In genomic region chr1:109034382-109034781, GRCh38 we compare ENCODE assay signal across 20 cellular contexts. TPM values are rescaled to one million over a fixed set of nuclear protein-coding genes. Genes with fewer than 3 reads are reported as not detected.
DNase-seq lines count a peak whose midpoint lies in the region; ATAC-seq, FAIRE-seq and TF ChIP-seq lines count a peak whose summit lies in the region.
"Had no signal": no experiment of that assay in that cellular context is flagged by ENCODE, and none has a peak within 500 bp of the region (broad histone marks: within the 10 kb centered on the region; RNA-seq: fewer than 3 reads in every experiment).

No MANE protein-coding gene starts in this region.

- no peak overlapping the region for H3K9ac ChIP-seq in K562 (ENCODE audit: insufficient read depth in 1 of 2, low read depth in 2 of 2, low read length in 2 of 2)
- H3K9ac ChIP-seq: BLaER1 treated with 17β-estradiol and CSF1 and Interleukin-3, amounts not matched to agents 10 nM and 100 nM had no signal

- H3K27me3 ChIP-seq in K562 (ENCODE audit: control insufficient read depth in 2 of 2, insufficient read depth in 2 of 2, low read length in 2 of 2) = no peaks in the 10 kb centered on the region
- H3K27me3 ChIP-seq: BLaER1 treated with 17β-estradiol and CSF1 and Interleukin-3, amounts not matched to agents 10 nM and 100 nM had no signal

- in situ Hi-C loops in K562 (cut with MboI) = no loop called here

- H3K79me2 ChIP-seq in K562 (ENCODE audit: control insufficient read depth, insufficient read depth, low read length) = peaks cover under 1% of the 10 kb centered on the region; the same call in 2 of the 3 replicates

- H3K4me3 ChIP-seq in K562 = no peak overlapping the region
- H3K4me3 ChIP-seq: A549; BLaER1 treated with 17β-estradiol and CSF1 and Interleukin-3, amounts not matched to agents 10 nM and 100 nM had no signal

- H3K27ac ChIP-seq in K562 (ENCODE audit: extremely low read depth, low read depth, low read length) = no peak overlapping the region
- H3K27ac ChIP-seq: 22Rv1; A549; BLaER1 treated with 17β-estradiol and CSF1 and Interleukin-3, amounts not matched to agents 10 nM and 100 nM had no signal

- 73% methylated on average over 2 of the region's 2 CpGs for WGBS in K562 (ENCODE audit: insufficient coverage, low coverage, missing lambda C conversion rate)

- TF ChIP-seq POLR2A in K562 (conservative IDR thresholded peaks at IDR 0.05) = no peak

- H3K4me2 ChIP-seq in K562 (ENCODE audit: insufficient read depth, low read length) = no peak overlapping the region
- H3K4me2 ChIP-seq: A549; BLaER1 treated with 17β-estradiol and CSF1 and Interleukin-3, amounts not matched to agents 10 nM and 100 nM had no signal

- no peaks in the 10 kb centered on the region for H3K9me3 ChIP-seq in K562 (replicated peaks; ENCODE audit: control insufficient read depth, insufficient read depth, low read depth, low read length)
- H3K9me3 ChIP-seq: A549; BLaER1 treated with 17β-estradiol and CSF1 and Interleukin-3, amounts not matched to agents 10 nM and 100 nM had no signal

- ATAC-seq in K562 = peak; percentile 47
- ATAC-seq in GM19023 (IDR thresholded peaks at IDR 0.05; ENCODE audit: unreplicated experiment) = no peak
- no peak for ATAC-seq in GM19035 (IDR thresholded peaks at IDR 0.05; ENCODE audit: unreplicated experiment)
- ATAC-seq: A549; CD8-positive, alpha-beta T cell; HepG2 had no signal

- CTCF ChIA-PET in K562 (lab: Yijun Ruan, JAX; ENCODE audit: low intra/inter-chr PET ratio) = no interaction called here

- POLR2A ChIA-PET in K562 (lab: Yijun Ruan, JAX) = interaction anchor here (0.6 kb wide), 1 partner anchor 15 kb away, joined by 3 read pairs; no protein-coding TSS in a partner anchor

- no peak for FAIRE-seq in K562 (lab: Jason Lieb, UNC)
- FAIRE-seq: A549, H1, HepG2 had no signal

- peak overlapping the region; percentile 27 for H3K4me3 Mint-ChIP-seq in neural crest cell
- H3K4me3 Mint-ChIP-seq: B cell; CD8-positive, alpha-beta T cell; H9; IgD-negative memory B cell had no signal

- H3K4me1 ChIP-seq in K562 (replicated peaks in 1 of 2; ENCODE audit: control insufficient read depth in 2 of 2, insufficient read depth in 2 of 2, low read length in 2 of 2) = no peaks in the 10 kb centered on the region
- H3K4me1 ChIP-seq: A549 had no signal

- no peaks in the 10 kb centered on the region for H4K20me1 ChIP-seq in K562 (replicated peaks; ENCODE audit: control insufficient read depth, insufficient read depth, low read length)

- H3K9me3 Mint-ChIP-seq in neural crest cell = no peaks in the 10 kb centered on the region
- H3K9me3 Mint-ChIP-seq: CD8-positive, alpha-beta T cell; H9; IgD-negative memory B cell had no signal

- DNase-seq in NCI-H82 (lab: John Stamatoyannopoulos, UW) (peak; percentile 16), NCI-H82 treated with DMSO at 0.1 percent for 48 hours (lab: John Stamatoyannopoulos, UW; ENCODE audit: unreplicated experiment) (no peak), K562 (ENCODE audit: extremely low read depth in 1 of 4, low spot score in 3 of 4) (no peak), neural crest cell (ENCODE audit: low read depth, low spot score) (no peak), RPMI8226 (no peak)
- DNase-seq: Calu3; CD8-positive, alpha-beta T cell; DMS79 treated with DMSO at 0.1 percent for 48 hours; GF-D8; H9; KG1 had no signal

- TF ChIP-seq EP300 in K562 (IDR thresholded peaks at IDR 0.05; ENCODE audit: low read length) = no peak

- H2AFZ ChIP-seq in K562 (ENCODE audit: low read depth, low read length) = no peak overlapping the region

- H3K9me1 ChIP-seq in K562 (ENCODE audit: control insufficient read depth, insufficient read depth, low read length) = no peaks in the 10 kb centered on the region

- H3K4me1 Mint-ChIP-seq in neural crest cell = peaks cover 14% of the 10 kb centered on the region
- H3K4me1 Mint-ChIP-seq: B cell, H9 had no signal

- H3K36me3 Mint-ChIP-seq in neural crest cell (ENCODE audit: low read depth) = no peaks in the 10 kb centered on the region
- H3K36me3 Mint-ChIP-seq: CD8-positive, alpha-beta T cell had no signal

- intact Hi-C loops in K562 (cut with micrococcal nuclease) = no loop called here

- TF ChIP-seq RAD21 in K562 (CRISPR knock-in tag; conservative IDR thresholded peaks at IDR 0.05 in 1 of 2, IDR thresholded peaks at IDR 0.05 in 1 of 2) = no peak

- no peaks in the 10 kb centered on the region for H3K27me3 Mint-ChIP-seq in neural crest cell (ENCODE audit: low read depth)
- H3K27me3 Mint-ChIP-seq: B cell, IgD-negative memory B cell had no signal

- TF ChIP-seq CTCF in K562 (IDR thresholded peaks at IDR 0.05 in 2 of 3, conservative IDR thresholded peaks at IDR 0.05 in 1 of 3; ENCODE audit: insufficient read depth in 2 of 3, low read depth in 1 of 3, low read length in 3 of 3) (no peak), neural crest cell (conservative IDR thresholded peaks at IDR 0.05) (no peak)

- no peak overlapping the region for H3K27ac Mint-ChIP-seq in neural crest cell (ENCODE audit: unreplicated experiment)
- H3K27ac Mint-ChIP-seq: B cell; CD8-positive, alpha-beta T cell; H9 had no signal

- BruUV-seq in K562 (replicated peaks; lab: Mats Ljungman, UMichigan) = no TSS peak

- H3K36me3 ChIP-seq in K562 (ENCODE audit: control insufficient read depth, insufficient read depth, low read length) = no peaks in the 10 kb centered on the region

RNA-seq across cellular contexts. Expression of gene WDR47, which starts 7.5 kb away (rescaled TPM):
- 11.7 and 26.2 TPM in 2 replicates for total RNA-seq in K562 (2011; cell fraction: chromatin; rRNA removed; ENCODE audit: low replicate concordance)
- 6.7 and 9.2 TPM in 2 replicates for total RNA-seq in K562 (2011; cell fraction: nucleolus; rRNA removed)
- 8.9 and 9.0 TPM in 2 replicates for total RNA-seq in K562 (2011; cell fraction: nucleoplasm; rRNA removed)
- total RNA-seq in K562 (2014; rRNA removed) (3.5 and 3.8 TPM in 2 replicates), K562 (2014; rRNA removed; fragmentation: Illumina TruSeq; extraction: Trizol) (6.1 and 6.8 TPM in 2 replicates), K562 (2015; rRNA removed; fragmentation: Illumina TruSeq; extraction: Trizol) (6.6 and 6.7 TPM in 2 replicates), K562 (2021) (6.1 and 9.6 TPM in 2 replicates), neural crest cell (18.0 and 19.0 TPM in 2 replicates)
- polyA plus RNA-seq in K562 (2011; rRNA removed) (8.8 and 10.1 TPM in 2 replicates), K562 (2014; fragmentation: Illumina TruSeq; extraction: Trizol) (4.5 and 4.9 TPM in 2 replicates), K562 (2014; fragmentation: Nextera tagmentation; extraction: Ambion mirVana) (1 to 10 TPM; 1.3 to 2.0 TPM), K562 (2014; rRNA removed) (3.9 and 4.0 TPM in 2 replicates)
- 1.6 and 3.7 TPM in 2 replicates for polyA plus RNA-seq in K562 (2011; cell fraction: cytosol; rRNA removed)
- 6.2 and 8.8 TPM in 2 replicates for polyA plus RNA-seq in K562 (2011; cell fraction: nucleus; rRNA removed)
- polyA plus RNA-seq in K562 (2012) = 3.9 and 4.1 TPM in 2 replicates
- 16.2 and 16.3 TPM in 2 replicates for polyA minus RNA-seq in K562 (2011; rRNA and poly(A)+ RNA removed)
- 5.5 and 12.3 TPM in 2 replicates for polyA minus RNA-seq in K562 (2011; cell fraction: cytosol; rRNA and poly(A)+ RNA removed)
- 7.4 and 9.4 TPM in 2 replicates for polyA minus RNA-seq in K562 (2011; cell fraction: nucleus; rRNA and poly(A)+ RNA removed)

RNA-seq across cellular contexts. Expression of gene TAF13, which starts 41.4 kb away (rescaled TPM):
- total RNA-seq in K562 (2011; cell fraction: chromatin; rRNA removed; ENCODE audit: low replicate concordance) = 6.3 and 21.5 TPM in 2 replicates
- total RNA-seq in K562 (2011; cell fraction: nucleolus; rRNA removed) = 4.9 and 5.5 TPM in 2 replicates
- 18.3 and 30.8 TPM in 2 replicates for total RNA-seq in K562 (2011; cell fraction: nucleoplasm; rRNA removed)
- total RNA-seq in K562 (2014; rRNA removed) = 22.9 and 26.6 TPM in 2 replicates
- total RNA-seq in K562 (2014; rRNA removed; fragmentation: Illumina TruSeq; extraction: Trizol) = 77.2 and 85.1 TPM in 2 replicates
- total RNA-seq in K562 (2015; rRNA removed; fragmentation: Illumina TruSeq; extraction: Trizol) = 49.2 and 52.1 TPM in 2 replicates
- 35.3 and 39.4 TPM in 2 replicates for total RNA-seq in K562 (2021)
- polyA plus RNA-seq in K562 (2011; rRNA removed) = 35.9 and 61.5 TPM in 2 replicates
- 2.8 and 14.0 TPM in 2 replicates for polyA plus RNA-seq in K562 (2011; cell fraction: cytosol; rRNA removed)
- polyA plus RNA-seq in K562 (2011; cell fraction: nucleus; rRNA removed) = 1.6 and 2.9 TPM in 2 replicates
- 25.8 and 65.1 TPM in 2 replicates for polyA plus RNA-seq in K562 (2012)
- 46.7 and 57.6 TPM in 2 replicates for polyA plus RNA-seq in K562 (2014; fragmentation: Illumina TruSeq; extraction: Trizol)
- polyA plus RNA-seq in K562 (2014; fragmentation: Nextera tagmentation; extraction: Ambion mirVana) = 10 to 100 TPM; 14.9 to 21.0 TPM
- 38.7 and 39.6 TPM in 2 replicates for polyA plus RNA-seq in K562 (2014; rRNA removed)
- polyA minus RNA-seq in K562 (2011; rRNA and poly(A)+ RNA removed) = 53.5 and 57.2 TPM in 2 replicates
- polyA minus RNA-seq in K562 (2011; cell fraction: cytosol; rRNA and poly(A)+ RNA removed) = 22.9 and 30.5 TPM in 2 replicates
- polyA minus RNA-seq in K562 (2011; cell fraction: nucleus; rRNA and poly(A)+ RNA removed) = 2.6 and 5.9 TPM in 2 replicates
- total RNA-seq in neural crest cell = 22.4 and 24.9 TPM in 2 replicates

RNA-seq across cellular contexts. Expression of gene TMEM167B, which starts 56.2 kb away (rescaled TPM):
- total RNA-seq in K562 (2011; cell fraction: chromatin; rRNA removed; ENCODE audit: low replicate concordance) = 18.1 and 23.4 TPM in 2 replicates
- 17.2 and 20.7 TPM in 2 replicates for total RNA-seq in K562 (2011; cell fraction: nucleolus; rRNA removed)
- total RNA-seq in K562 (2011; cell fraction: nucleoplasm; rRNA removed) = 28.7 and 30.7 TPM in 2 replicates
- total RNA-seq in K562 (2014; rRNA removed) (17.2 and 25.8 TPM in 2 replicates), K562 (2014; rRNA removed; fragmentation: Illumina TruSeq; extraction: Trizol) (32.2 and 38.2 TPM in 2 replicates), K562 (2015; rRNA removed; fragmentation: Illumina TruSeq; extraction: Trizol) (29.0 and 33.4 TPM in 2 replicates), K562 (2021) (34.1 and 35.6 TPM in 2 replicates), neural crest cell (26.1 and 28.4 TPM in 2 replicates)
- polyA plus RNA-seq in K562 (2011; rRNA removed) (26.0 and 26.7 TPM in 2 replicates), K562 (2014; fragmentation: Illumina TruSeq; extraction: Trizol) (35.2 and 36.4 TPM in 2 replicates), K562 (2014; fragmentation: Nextera tagmentation; extraction: Ambion mirVana) (10 to 100 TPM; 25.0 to 36.3 TPM), K562 (2014; rRNA removed) (17.2 and 26.5 TPM in 2 replicates)
- 10.8 and 15.9 TPM in 2 replicates for polyA plus RNA-seq in K562 (2011; cell fraction: cytosol; rRNA removed)
- polyA plus RNA-seq in K562 (2011; cell fraction: nucleus; rRNA removed) = 10.9 and 18.1 TPM in 2 replicates
- polyA plus RNA-seq in K562 (2012) = 29.7 and 33.2 TPM in 2 replicates
- polyA minus RNA-seq in K562 (2011; rRNA and poly(A)+ RNA removed) = 17.3 and 27.7 TPM in 2 replicates
- polyA minus RNA-seq in K562 (2011; cell fraction: cytosol; rRNA and poly(A)+ RNA removed) = 15.3 and 18.0 TPM in 2 replicates
- polyA minus RNA-seq in K562 (2011; cell fraction: nucleus; rRNA and poly(A)+ RNA removed) = 4.7 and 9.4 TPM in 2 replicates
